ENCODE assay signal across 12 cellular contexts in genomic region chr4:7861440-7861881, GRCh38.
DNase-seq lines count a peak whose midpoint lies in the region; ATAC-seq lines count a peak whose summit lies in the region.
"Had no signal": no experiment of that assay in that cellular context is flagged by ENCODE, and none has a peak within 500 bp of the region (broad histone marks: within the 10 kb centered on the region; RNA-seq: fewer than 3 reads in every experiment).

No MANE protein-coding gene starts in this region.

- H3K9me3 Mint-ChIP-seq in natural killer cell treated with Interleukin-12 subunit alpha and Interleukin-12 subunit beta and Interleukin-15 and Interleukin-18, amount 100 ng/mL, for 72 hours = peaks cover 8% of the 10 kb centered on the region
- H3K9me3 Mint-ChIP-seq in effector memory CD8-positive, alpha-beta T cell = peaks cover 6 to 8% of the 10 kb centered on the region in 2 donors

- no peaks in the 10 kb centered on the region for H3K9me3 ChIP-seq in right cardiac atrium (ENCODE audit: control insufficient read depth, low read length)

- DNase-seq in NCI-H2171 treated with DMSO at 0.1 percent for 48 hours (lab: John Stamatoyannopoulos, UW) = peak; percentile 34
- DNase-seq in NCI-H2171 (lab: John Stamatoyannopoulos, UW) = no peak
- peak; percentile 96 for DNase-seq in astrocyte of the hippocampus (ENCODE audit: low read depth, low spot score)
- peak; percentile 50 to 72 (median 72) for DNase-seq in right cardiac atrium
- peak; percentile 51 for DNase-seq in smooth muscle cell of the brain vasculature (ENCODE audit: low read depth, low spot score)
- no peak for DNase-seq in natural killer cell treated with Interleukin-12 subunit alpha and Interleukin-12 subunit beta and Interleukin-15 and Interleukin-18, amount 100 ng/mL, for 72 hours (ENCODE audit: low spot score)
- DNase-seq in effector memory CD8-positive, alpha-beta T cell = no peak
- DNase-seq: 8988T; activated CD4-positive, alpha-beta T cell treated with anti-CD3 and anti-CD28 coated beads, Interleukin-2, amount 10 ng/mL, durations not matched to agents 24 days and 14 days; GOT3; NK-92 treated with Interleukin-12 subunit alpha and Interleukin-12 subunit beta, amount 100 ng/mL, for 24 hours had no signal

- H3K4me1 Mint-ChIP-seq in natural killer cell treated with Interleukin-12 subunit alpha and Interleukin-12 subunit beta and Interleukin-15 and Interleukin-18, amount 100 ng/mL, for 72 hours (ENCODE audit: low read depth in 2 of 2) = peaks cover 11 to 26% of the 10 kb centered on the region in 2 donors
- H3K4me1 Mint-ChIP-seq in effector memory CD8-positive, alpha-beta T cell (ENCODE audit: low read depth in 2 of 2) = peaks cover 12 to 18% of the 10 kb centered on the region in 2 donors

- H3K4me3 ChIP-seq in right cardiac atrium (ENCODE audit: low read length) = no peak overlapping the region

- H3K27me3 ChIP-seq in right cardiac atrium (ENCODE audit: control insufficient read depth, insufficient read depth) = no peaks in the 10 kb centered on the region

- H3K27ac ChIP-seq in right cardiac atrium (ENCODE audit: low read length) = no peak overlapping the region

- H3K4me3 Mint-ChIP-seq in natural killer cell treated with Interleukin-12 subunit alpha and Interleukin-12 subunit beta and Interleukin-15 and Interleukin-18, amount 100 ng/mL, for 72 hours = no peak overlapping the region
- no peak overlapping the region for H3K4me3 Mint-ChIP-seq in effector memory CD8-positive, alpha-beta T cell
- H3K4me3 Mint-ChIP-seq: activated CD4-positive, alpha-beta T cell treated with anti-CD3 and anti-CD28 coated beads, Interleukin-2, amount 10 ng/mL, durations not matched to agents 24 days and 14 days had no signal

- H3K27me3 Mint-ChIP-seq in natural killer cell treated with Interleukin-12 subunit alpha and Interleukin-12 subunit beta and Interleukin-15 and Interleukin-18, amount 100 ng/mL, for 72 hours = peaks cover 7 to 15% of the 10 kb centered on the region in 2 donors
- H3K27me3 Mint-ChIP-seq in effector memory CD8-positive, alpha-beta T cell = no peaks in the 10 kb centered on the region
- H3K27me3 Mint-ChIP-seq: activated CD4-positive, alpha-beta T cell treated with anti-CD3 and anti-CD28 coated beads, Interleukin-2, amount 10 ng/mL, durations not matched to agents 24 days and 14 days had no signal

- intact Hi-C loops in right cardiac atrium (cut with DNase I) = loop anchor here in 1 of 4 donors (10.0 kb wide), 1 partner anchor 57 kb away; no protein-coding TSS in a partner anchor

- peaks cover 11% of the 10 kb centered on the region for H3K36me3 Mint-ChIP-seq in natural killer cell treated with Interleukin-12 subunit alpha and Interleukin-12 subunit beta and Interleukin-15 and Interleukin-18, amount 100 ng/mL, for 72 hours
- peaks cover 25% of the 10 kb centered on the region for H3K36me3 Mint-ChIP-seq in effector memory CD8-positive, alpha-beta T cell (ENCODE audit: insufficient read depth)

- peaks cover 17% of the 10 kb centered on the region for H3K4me1 ChIP-seq in right cardiac atrium (ENCODE audit: control insufficient read depth, insufficient read depth, low read length)

- 43% methylated on average over 6 of the region's 6 CpGs for WGBS in right cardiac atrium

- H3K27ac Mint-ChIP-seq in natural killer cell treated with Interleukin-12 subunit alpha and Interleukin-12 subunit beta and Interleukin-15 and Interleukin-18, amount 100 ng/mL, for 72 hours = no peak overlapping the region
- no peak overlapping the region for H3K27ac Mint-ChIP-seq in effector memory CD8-positive, alpha-beta T cell
- H3K27ac Mint-ChIP-seq: activated CD4-positive, alpha-beta T cell treated with anti-CD3 and anti-CD28 coated beads, Interleukin-2, amount 10 ng/mL, durations not matched to agents 24 days and 14 days had no signal

- ATAC-seq in right cardiac atrium = peak; percentile 59 to 64
- no peak for ATAC-seq in natural killer cell treated with Interleukin-12 subunit alpha and Interleukin-12 subunit beta and Interleukin-15 and Interleukin-18, amount 100 ng/mL, for 72 hours
- ATAC-seq in effector memory CD8-positive, alpha-beta T cell (replicated peaks) = no peak
- ATAC-seq in GM19351 (IDR thresholded peaks at IDR 0.05; ENCODE audit: unreplicated experiment) = no peak

Comparison
In these comparisons a context has a peak if more than half of its experiments do, and no peak if none do; other contexts are left out.
1. DNase-seq: peak in NCI-H2171 treated with DMSO at 0.1 percent for 48 hours (single experiment), astrocyte of the hippocampus (single experiment), right cardiac atrium (3 of 3) and smooth muscle cell of the brain vasculature (single experiment); none in NCI-H2171 (single experiment), natural killer cell treated with Interleukin-12 subunit alpha and Interleukin-12 subunit beta and Interleukin-15 and Interleukin-18, amount 100 ng/mL, for 72 hours (single experiment) and effector memory CD8-positive, alpha-beta T cell (0 of 3).
2. ATAC-seq: peak in right cardiac atrium (2 of 2); none in natural killer cell treated with Interleukin-12 subunit alpha and Interleukin-12 subunit beta and Interleukin-15 and Interleukin-18, amount 100 ng/mL, for 72 hours (0 of 2), effector memory CD8-positive, alpha-beta T cell (single experiment) and GM19351 (single experiment).